In genomic region chr14:39140170-39140569, GRCh38 we compare ENCODE assay signal across 14 cellular contexts. TPM values are rescaled to one million over a fixed set of nuclear protein-coding genes. Genes with fewer than 3 reads are reported as not detected.
DNase-seq lines count a peak whose midpoint lies in the region; ATAC-seq, FAIRE-seq and TF ChIP-seq lines count a peak whose summit lies in the region.
"Had no signal": no experiment of that assay in that cellular context is flagged by ENCODE, and none has a peak within 500 bp of the region (broad histone marks: within the 10 kb centered on the region; RNA-seq: fewer than 3 reads in every experiment).

No MANE protein-coding gene starts in this region.

- H3K27me3 Mint-ChIP-seq in CD4-positive, alpha-beta T cell: no peaks in the 10 kb centered on the region
- H3K27me3 Mint-ChIP-seq in H9 (ENCODE audit: low read depth): 0 out of 2 replicates have a peak, but pooled peaks cover 2% of the 10 kb centered on the region
- H3K27me3 Mint-ChIP-seq in nephron progenitor cell (ENCODE audit: low read depth, poor library complexity): peaks cover 9% of the 10 kb centered on the region

- no peak overlapping the region for H2BK5ac ChIP-seq in H9 (ENCODE audit: insufficient read length, low read length)
- H2BK5ac ChIP-seq in H1 (ENCODE audit: low read depth, low read length): no peak overlapping the region

- H3K9me3 ChIP-seq in CD4-positive, alpha-beta T cell (ENCODE audit: control insufficient read depth, low read length): no peaks in the 10 kb centered on the region
- H3K9me3 ChIP-seq in H9 (ENCODE audit: control insufficient read depth, low read depth, low read length) (no peaks in the 10 kb centered on the region), H1 (ENCODE audit: insufficient read depth in 2 of 2, low read depth in 1 of 2, low read length in 1 of 2) (peaks cover 12% of the 10 kb centered on the region in 2 experiments)
- H3K9me3 ChIP-seq: SJCRH30 had no signal

- H3K79me2 ChIP-seq in H9 (ENCODE audit: insufficient read depth, low read length) (no peaks in the 10 kb centered on the region), H1 (ENCODE audit: control insufficient read depth in 1 of 2, insufficient read depth in 2 of 2, low read length in 2 of 2) (no peaks in the 10 kb centered on the region)

- H3K4me2 ChIP-seq in H9 (ENCODE audit: insufficient read depth, insufficient read length, low read length) (no peak overlapping the region), H1 (ENCODE audit: insufficient read depth in 1 of 2, low read depth in 2 of 2, low read length in 2 of 2) (peak overlapping the region; percentile 1 to 17; a peak in 2 of 4 replicates)

- no peak for ATAC-seq in CD4-positive, alpha-beta T cell (ENCODE audit: poor library complexity)
- ATAC-seq: HCT116 had no signal

- H3K4ac ChIP-seq in H9 (ENCODE audit: low read depth, low read length) (no peak overlapping the region), H1 (replicated peaks; ENCODE audit: insufficient read length, low read depth, low read length) (no peak overlapping the region)

- H3K9ac ChIP-seq in H9 (ENCODE audit: extremely low read depth, insufficient read length, low read length) (no peak overlapping the region), H1 (replicated peaks in 1 of 4; ENCODE audit: extremely low read depth in 1 of 4, low read depth in 3 of 4, low read length in 3 of 4) (no peak overlapping the region)

- H2BK20ac ChIP-seq in H9 (ENCODE audit: low read depth, low read length, poor library complexity, severe bottlenecking): no peak overlapping the region
- no peak overlapping the region for H2BK20ac ChIP-seq in H1 (ENCODE audit: low read length)

- H3K27ac Mint-ChIP-seq in CD4-positive, alpha-beta T cell: peak overlapping the region; percentile 7
- peak overlapping the region; percentile 11 to 83 (median 79); a peak in 5 of 7 replicates for H3K27ac Mint-ChIP-seq in H9
- peak overlapping the region; percentile 42 for H3K27ac Mint-ChIP-seq in nephron progenitor cell

- no peak overlapping the region for H3K18ac ChIP-seq in H9 (ENCODE audit: insufficient read length, low read depth, low read length)
- no peak overlapping the region for H3K18ac ChIP-seq in H1 (ENCODE audit: extremely low read depth, low read length)

- H2AFZ ChIP-seq in H9 (ENCODE audit: low read length) (no peak overlapping the region), H1 (ENCODE audit: low read length) (no peak overlapping the region)

- H4K8ac ChIP-seq in H9 (replicated peaks; ENCODE audit: insufficient read length, low read depth, low read length) (no peak overlapping the region), H1 (ENCODE audit: extremely low read depth, insufficient read depth, low read length) (no peak overlapping the region)

- H3K23me2 ChIP-seq in H9 (ENCODE audit: insufficient read length, low read depth, low read length, poor library complexity, severe bottlenecking) (no peaks in the 10 kb centered on the region), H1 (ENCODE audit: low read depth, low read length) (no peaks in the 10 kb centered on the region)

- peaks cover 0 to 29% (median 10%) of the 10 kb centered on the region in 4 experiments; a peak in 5 of 8 replicates for H3K36me3 ChIP-seq in H1 (ENCODE audit: control insufficient read depth in 2 of 4, insufficient read depth in 4 of 4, low read length in 3 of 4)

- no peak for TF ChIP-seq EP300 in H1 (IDR thresholded peaks at IDR 0.05; ENCODE audit: borderline replicate concordance in 1 of 2, low read depth in 2 of 2, low read length in 2 of 2)

- H3K23ac ChIP-seq in H9 (ENCODE audit: insufficient read length, low read depth, low read length) (no peak overlapping the region), H1 (ENCODE audit: insufficient read length) (no peak overlapping the region)

- H2AK5ac ChIP-seq in H9 (ENCODE audit: insufficient read length, low read length) (no peak overlapping the region), H1 (ENCODE audit: low read depth, low read length) (no peak overlapping the region; the same call in 1 of the 2 replicates)

- WGBS in H9 (ENCODE audit: extremely low coverage, insufficient read length, low lambda C conversion rate): no CpG with 5 or more reads among the region's 3 CpGs
- 86% methylated on average over 3 of the region's 3 CpGs; no CpG with 5 or more reads in 1 of the 2 experiments for WGBS in H1 (ENCODE audit: extremely low coverage in 1 of 2, insufficient coverage in 1 of 2, insufficient read length in 1 of 2, insufficient replicate concordance in 2 of 2, low coverage in 1 of 2, low lambda C conversion rate in 2 of 2, missing lambda C conversion rate in 1 of 2), 2 experiments

- H3K27me3 ChIP-seq in CD4-positive, alpha-beta T cell (ENCODE audit: control insufficient read depth, insufficient read depth, low read length): no peaks in the 10 kb centered on the region
- H3K27me3 ChIP-seq in H9 (ENCODE audit: insufficient read depth, low read length) (no peaks in the 10 kb centered on the region), H1 (replicated peaks in 1 of 4; ENCODE audit: control insufficient read depth in 3 of 4, extremely low read depth in 1 of 4, insufficient read depth in 3 of 4, low read length in 3 of 4) (no peaks in the 10 kb centered on the region)
- H3K27me3 ChIP-seq: SJCRH30 had no signal

- H2BK12ac ChIP-seq in H9 (ENCODE audit: insufficient read length, low read depth, low read length) (no peak overlapping the region), H1 (ENCODE audit: low read depth, low read length) (no peak overlapping the region)

- H3K9me3 Mint-ChIP-seq in CD4-positive, alpha-beta T cell: peaks cover 2% of the 10 kb centered on the region
- H3K9me3 Mint-ChIP-seq in H9 (peaks cover 22 to 24% of the 10 kb centered on the region in 2 experiments), nephron progenitor cell (peaks cover 26% of the 10 kb centered on the region)

- H3K14ac ChIP-seq in H9 (ENCODE audit: insufficient read depth, low read length) (no peak overlapping the region), H1 (ENCODE audit: insufficient read length) (no peak overlapping the region)

- no peak overlapping the region for H2BK15ac ChIP-seq in H9 (ENCODE audit: low read depth, low read length)
- no peak overlapping the region for H2BK15ac ChIP-seq in H1 (ENCODE audit: low read length)

- peak overlapping the region in 1 of 4 experiments; percentile 5; a peak in 2 of 8 replicates for H3K4me3 ChIP-seq in H1 (ENCODE audit: extremely low read depth in 1 of 4, insufficient read depth in 2 of 4, low read depth in 3 of 4, low read length in 4 of 4)
- H3K4me3 ChIP-seq: SJCRH30 had no signal

- no peak for TF ChIP-seq POLR2A in H1 (IDR thresholded peaks at IDR 0.05; ENCODE audit: control extremely low read depth in 1 of 2, low read depth in 2 of 2, low read length in 2 of 2)

- H3K27ac ChIP-seq in CD4-positive, alpha-beta T cell (ENCODE audit: low read depth, low read length): peak overlapping the region; percentile 7
- H3K27ac ChIP-seq in H9 (ENCODE audit: insufficient read length, low read depth, low read length) (no peak overlapping the region), H1 (ENCODE audit: low read depth, low read length) (no peak overlapping the region)
- H3K27ac ChIP-seq: RWPE1, SJCRH30 had no signal

- H3K4me3 Mint-ChIP-seq in CD4-positive, alpha-beta T cell: no peak overlapping the region
- H3K4me3 Mint-ChIP-seq in H9: no peak overlapping the region
- no peak overlapping the region for H3K4me3 Mint-ChIP-seq in nephron progenitor cell

- DNase-seq in CD4-positive, alpha-beta T cell: no peak
- DNase-seq in H9: peak; percentile 45
- peak in 1 of 2 experiments; percentile 27 for DNase-seq in H1 (ENCODE audit: low read depth in 1 of 2, low spot score in 2 of 2)
- no peak for DNase-seq in nephron progenitor cell
- DNase-seq in A172 (ENCODE audit: low spot score): no peak
- no peak for DNase-seq in NCI-H69 (lab: John Stamatoyannopoulos, UW)
- no peak for DNase-seq in LoVo (ENCODE audit: low spot score)
- DNase-seq: NCI-H146; NCI-H226; NCI-H526 treated with DMSO at 0.1 percent for 48 hours; NK-92 treated with Interleukin-12 subunit alpha and Interleukin-12 subunit beta, amount 100 ng/mL, for 24 hours; SJCRH30 had no signal

- TF ChIP-seq RAD21 in H1 (IDR thresholded peaks at IDR 0.05 in 1 of 2, conservative IDR thresholded peaks at IDR 0.05 in 1 of 2; ENCODE audit: low read depth in 2 of 2, low read length in 2 of 2): no peak

- H3T11ph ChIP-seq in H9 (ENCODE audit: low read length): no peak overlapping the region

- peaks cover 61% of the 10 kb centered on the region for H3K36me3 Mint-ChIP-seq in CD4-positive, alpha-beta T cell (ENCODE audit: low read depth)
- H3K36me3 Mint-ChIP-seq in H9 (ENCODE audit: insufficient read depth in 1 of 3, low read depth in 3 of 3) (peaks cover 30 to 64% (median 64%) of the 10 kb centered on the region in 3 experiments), nephron progenitor cell (ENCODE audit: low read depth) (peaks cover 72% of the 10 kb centered on the region)

- no peak overlapping the region for H3K56ac ChIP-seq in H9 (ENCODE audit: insufficient read length, low read depth, low read length)
- no peak overlapping the region for H3K56ac ChIP-seq in H1 (replicated peaks; ENCODE audit: insufficient read length, low read depth, low read length)

- no peaks in the 10 kb centered on the region for H3K4me1 Mint-ChIP-seq in CD4-positive, alpha-beta T cell (ENCODE audit: low read depth)
- H3K4me1 Mint-ChIP-seq in H9: peaks cover 5 to 9% of the 10 kb centered on the region in 2 experiments
- H3K4me1 Mint-ChIP-seq in nephron progenitor cell: no peaks in the 10 kb centered on the region

- no peak overlapping the region for H2BK120ac ChIP-seq in H9 (ENCODE audit: low read depth, low read length, poor library complexity, severe bottlenecking)
- H2BK120ac ChIP-seq in H1 (replicated peaks; ENCODE audit: low read depth, low read length): no peak overlapping the region

- H3K79me1 ChIP-seq in H9 (ENCODE audit: insufficient read depth, low read depth, low read length, poor library complexity, severe bottlenecking): no peaks in the 10 kb centered on the region
- H3K79me1 ChIP-seq in H1 (ENCODE audit: low read depth, low read length): no peaks in the 10 kb centered on the region

- TF ChIP-seq CTCF in CD4-positive, alpha-beta T cell (IDR thresholded peaks at IDR 0.05): no peak
- no peak for TF ChIP-seq CTCF in H9 (conservative IDR thresholded peaks at IDR 0.05)
- TF ChIP-seq CTCF in H1 (IDR thresholded peaks at IDR 0.05; ENCODE audit: control extremely low read depth in 1 of 3, insufficient read depth in 1 of 3, low read depth in 1 of 3, low read length in 3 of 3): no peak
- no peak for TF ChIP-seq CTCF in nephron progenitor cell (IDR thresholded peaks at IDR 0.05)

- H4K20me1 ChIP-seq in H9 (ENCODE audit: control insufficient read depth, insufficient read depth, insufficient read length) (no peaks in the 10 kb centered on the region), H1 (replicated peaks in 1 of 2; ENCODE audit: control insufficient read depth in 1 of 2, insufficient read depth in 2 of 2, low read length in 2 of 2) (peaks cover 0 to 2% of the 10 kb centered on the region in 2 experiments)

- H4K91ac ChIP-seq in H9 (ENCODE audit: insufficient read length, low read depth, low read length): no peak overlapping the region
- H4K91ac ChIP-seq in H1 (replicated peaks; ENCODE audit: insufficient read length, low read length): no peak overlapping the region

- CTCF ChIA-PET in CD4-positive, alpha-beta T cell (lab: Charles Lee): no interaction called here
- CTCF ChIA-PET in H1 (lab: Charles Lee; ENCODE audit: partially characterized antibody): interaction anchor here (0.9 kb wide), 1 partner anchor 20 kb away, joined by 3 read pairs; no protein-coding TSS in a partner anchor

- intact Hi-C loops in CD4-positive, alpha-beta T cell (cut with DNase I, micrococcal nuclease): no loop called here

- no peak for FAIRE-seq in H1 (lab: Jason Lieb, UNC)

- H4K5ac ChIP-seq in H9 (ENCODE audit: insufficient read length, low read depth, low read length) (no peak overlapping the region), H1 (ENCODE audit: insufficient read length, low read depth, low read length) (no peak overlapping the region)

- no peaks in the 10 kb centered on the region; the same call in 1 of the 2 replicates for H3K4me1 ChIP-seq in H9 (ENCODE audit: insufficient read depth, low read length)
- H3K4me1 ChIP-seq in H1 (replicated peaks in 1 of 4; ENCODE audit: control insufficient read depth in 3 of 4, insufficient read depth in 4 of 4, low read length in 3 of 4): peaks cover 0 to 3% (median 1%) of the 10 kb centered on the region in 4 experiments; a peak in 2 of 7 replicates
- H3K4me1 ChIP-seq: SJCRH30 had no signal

- POLR2A ChIA-PET in CD4-positive, alpha-beta T cell (lab: Charles Lee): no interaction called here
- POLR2A ChIA-PET in H1 (lab: Charles Lee; ENCODE audit: partially characterized antibody): interaction anchor here (0.6 to 1.8 kb wide), 8 partner anchors 11 to 33 kb away, joined by 3 to 9 read pairs (median 4); partner anchors contain the start of genes GEMIN2 and TRAPPC6B

RNA-seq across cellular contexts. Expression of gene GEMIN2, which starts 26.0 kb away (rescaled TPM):
- 10 to 100 TPM; 14.6 to 16.1 TPM for total RNA-seq in CD4-positive, alpha-beta T cell
- 36.3 and 39.1 TPM in 2 replicates for total RNA-seq in H9 (2021)
- 29.1 TPM in 2 replicates for total RNA-seq in H1 (2021; fragmentation: NEBNext Ultra II Directional; extraction: Animal tissue kit (Norgen Biotek cat#: 25700))
- 21.5 and 30.8 TPM in 2 replicates for polyA plus RNA-seq in H1 (2011; rRNA removed)
- 47.7 TPM for polyA plus RNA-seq in H1 (2011; cell fraction: cytosol; rRNA removed)
- polyA plus RNA-seq in H1 (2011; cell fraction: nucleus; rRNA removed): 13.2 TPM
- polyA plus RNA-seq in H1 (2012, experiment 1 of 2): 28.2 to 30.3 TPM (median 28.9 TPM) in 4 replicates
- polyA plus RNA-seq in H1 (2012, experiment 2 of 2): 10.8 TPM
- polyA plus RNA-seq in H1 (2013, experiment 1 of 2): 10.5 TPM
- 10.9 TPM for polyA plus RNA-seq in H1 (2013, experiment 2 of 2)
- 13.9 and 17.6 TPM in 2 replicates for polyA minus RNA-seq in H1 (2011; rRNA and poly(A)+ RNA removed)
- polyA minus RNA-seq in H1 (2011; cell fraction: cytosol; rRNA and poly(A)+ RNA removed): 15.0 TPM
- 15.0 TPM for polyA minus RNA-seq in H1 (2011; cell fraction: nucleus; rRNA and poly(A)+ RNA removed)
- 21.0 and 24.2 TPM in 2 replicates for total RNA-seq in A172 (2014; rRNA removed; shearing (Covaris generic))

RNA-seq across cellular contexts. Expression of gene TRAPPC6B, which starts 30.0 kb away (rescaled TPM):
- total RNA-seq in CD4-positive, alpha-beta T cell: 1 to 10 TPM; 7.0 to 8.6 TPM
- 22.1 and 22.4 TPM in 2 replicates for total RNA-seq in H9 (2021)
- total RNA-seq in H1 (2021; fragmentation: NEBNext Ultra II Directional; extraction: Animal tissue kit (Norgen Biotek cat#: 25700)): 22.5 and 23.4 TPM in 2 replicates
- polyA plus RNA-seq in H1 (2011; rRNA removed): 5.5 and 9.0 TPM in 2 replicates
- 12.3 TPM for polyA plus RNA-seq in H1 (2011; cell fraction: cytosol; rRNA removed)
- 13.0 TPM for polyA plus RNA-seq in H1 (2011; cell fraction: nucleus; rRNA removed)
- polyA plus RNA-seq in H1 (2012, experiment 1 of 2): 11.3 to 17.1 TPM (median 12.2 TPM) in 4 replicates
- polyA plus RNA-seq in H1 (2012, experiment 2 of 2): 1.2 TPM
- 13.4 TPM for polyA plus RNA-seq in H1 (2013, experiment 1 of 2)
- polyA plus RNA-seq in H1 (2013, experiment 2 of 2): 14.4 TPM
- 7.4 and 9.2 TPM in 2 replicates for polyA minus RNA-seq in H1 (2011; rRNA and poly(A)+ RNA removed)
- polyA minus RNA-seq in H1 (2011; cell fraction: cytosol; rRNA and poly(A)+ RNA removed): 11.2 TPM
- 14.6 TPM for polyA minus RNA-seq in H1 (2011; cell fraction: nucleus; rRNA and poly(A)+ RNA removed)
- 14.6 and 20.8 TPM in 2 replicates for total RNA-seq in A172 (2014; rRNA removed; shearing (Covaris generic))

RNA-seq across cellular contexts. Expression of gene PNN, which starts 34.9 kb away (rescaled TPM):
- 100 to 1,000 TPM; 110 to 111 TPM for total RNA-seq in CD4-positive, alpha-beta T cell
- total RNA-seq in H9 (2021): 163 and 167 TPM in 2 replicates
- total RNA-seq in H1 (2021; fragmentation: NEBNext Ultra II Directional; extraction: Animal tissue kit (Norgen Biotek cat#: 25700)): 113 and 121 TPM in 2 replicates
- polyA plus RNA-seq in H1 (2011; rRNA removed): 27.5 and 56.5 TPM in 2 replicates
- polyA plus RNA-seq in H1 (2011; cell fraction: cytosol; rRNA removed): 76.5 TPM
- 78.4 TPM for polyA plus RNA-seq in H1 (2011; cell fraction: nucleus; rRNA removed)
- 139 to 224 TPM (median 157 TPM) in 4 replicates for polyA plus RNA-seq in H1 (2012, experiment 1 of 2)
- polyA plus RNA-seq in H1 (2012, experiment 2 of 2): 12.1 TPM
- polyA plus RNA-seq in H1 (2013, experiment 1 of 2): 196 TPM
- 174 TPM for polyA plus RNA-seq in H1 (2013, experiment 2 of 2)
- polyA minus RNA-seq in H1 (2011; rRNA and poly(A)+ RNA removed): 21.5 and 24.9 TPM in 2 replicates
- polyA minus RNA-seq in H1 (2011; cell fraction: cytosol; rRNA and poly(A)+ RNA removed): 21.4 TPM
- polyA minus RNA-seq in H1 (2011; cell fraction: nucleus; rRNA and poly(A)+ RNA removed): 71.4 TPM
- total RNA-seq in A172 (2014; rRNA removed; shearing (Covaris generic)): 17.8 and 26.2 TPM in 2 replicates

RNA-seq across cellular contexts. Expression of gene SEC23A, which starts 37.1 kb away (rescaled TPM):
- total RNA-seq in CD4-positive, alpha-beta T cell: 10 to 100 TPM; 68.4 to 82.1 TPM
- total RNA-seq in H9 (2021): 47.9 and 55.3 TPM in 2 replicates
- 58.2 and 60.9 TPM in 2 replicates for total RNA-seq in H1 (2021; fragmentation: NEBNext Ultra II Directional; extraction: Animal tissue kit (Norgen Biotek cat#: 25700))
- polyA plus RNA-seq in H1 (2011; rRNA removed): 26.7 and 30.9 TPM in 2 replicates
- polyA plus RNA-seq in H1 (2011; cell fraction: cytosol; rRNA removed): 23.2 TPM
- 23.2 TPM for polyA plus RNA-seq in H1 (2011; cell fraction: nucleus; rRNA removed)
- polyA plus RNA-seq in H1 (2012, experiment 1 of 2): 37.3 to 51.3 TPM (median 42.3 TPM) in 4 replicates
- polyA plus RNA-seq in H1 (2012, experiment 2 of 2): 2.3 TPM
- 27.6 TPM for polyA plus RNA-seq in H1 (2013, experiment 1 of 2)
- polyA plus RNA-seq in H1 (2013, experiment 2 of 2): 27.5 TPM
- polyA minus RNA-seq in H1 (2011; rRNA and poly(A)+ RNA removed): 92.9 and 159 TPM in 2 replicates
- 80.7 TPM for polyA minus RNA-seq in H1 (2011; cell fraction: cytosol; rRNA and poly(A)+ RNA removed)
- 92.3 TPM for polyA minus RNA-seq in H1 (2011; cell fraction: nucleus; rRNA and poly(A)+ RNA removed)
- 108 and 127 TPM in 2 replicates for total RNA-seq in A172 (2014; rRNA removed; shearing (Covaris generic))

Comparison
In these comparisons a context has a peak if more than half of its experiments do, and no peak if none do; other contexts are left out.
1. H3K27ac Mint-ChIP-seq: peak in every context shown above with its lines; median percentile 79 in H9; 42 in nephron progenitor cell; 7 in CD4-positive, alpha-beta T cell.